Comparison of ENCODE assay signal across 1 cellular context in the genomic region with DNA sequence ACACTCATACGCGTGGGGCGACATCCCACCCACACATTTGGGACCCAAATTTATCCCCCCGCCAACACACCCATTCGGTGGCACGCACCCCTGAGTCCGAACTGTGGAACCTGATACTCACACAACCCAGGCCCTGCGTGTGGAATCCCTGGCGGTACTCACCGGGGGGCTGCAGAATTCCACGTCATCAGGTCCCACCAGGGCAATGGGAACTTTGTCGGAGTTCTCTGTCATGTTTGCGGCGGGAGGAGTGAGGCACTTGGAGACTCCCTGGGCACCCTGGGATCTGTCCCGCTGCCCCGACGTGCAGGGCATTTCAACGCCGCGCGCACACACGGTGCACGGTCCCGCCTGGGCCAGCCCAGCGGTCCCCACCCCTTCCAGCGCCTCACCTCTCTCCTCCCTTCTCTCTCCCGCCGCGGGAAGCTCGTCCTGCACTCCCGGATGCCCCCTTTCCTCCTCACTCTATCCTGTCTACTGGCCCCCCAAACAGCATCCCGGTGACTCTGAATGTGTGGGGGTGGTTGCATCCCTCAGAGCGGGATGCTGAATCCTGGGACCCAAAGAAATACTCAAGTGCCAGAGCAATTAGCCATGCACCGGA.
TF ChIP-seq lines count a peak whose summit lies in the region.

A gene (minus strand): TSS at position 353 of the 604 bp plus-strand sequence. CDS start 119 bp downstream, at position 234.

TF ChIP-seq in H1, 55 proteins besides CTCF, POLR2A, EP300 and RAD21:
- TF ChIP-seq CREB1 (IDR thresholded peaks at IDR 0.05) (peak; percentile 55), SUZ12 (IDR thresholded peaks at IDR 0.05; ENCODE audit: low read length) (no peak), ASH2L (IDR thresholded peaks at IDR 0.05; ENCODE audit: low read length) (peak; percentile 35), FOSL1 (IDR thresholded peaks at IDR 0.05; ENCODE audit: insufficient read depth, low read depth, low read length) (no peak), HDAC6 (IDR thresholded peaks at IDR 0.05; ENCODE audit: low read depth, low read length) (no peak), BCL11A (IDR thresholded peaks at IDR 0.05; ENCODE audit: low read depth in 2 of 2, low read length in 2 of 2) (no peak), KDM5A (IDR thresholded peaks at IDR 0.05; ENCODE audit: low read length) (no peak), CTBP2 (IDR thresholded peaks at IDR 0.05; ENCODE audit: borderline replicate concordance, insufficient read depth, insufficient read length, low read length) (no peak), KDM4A (IDR thresholded peaks at IDR 0.05; ENCODE audit: low read depth, low read length, severe bottlenecking) (peak; percentile 22), BRCA1 (IDR thresholded peaks at IDR 0.05; ENCODE audit: low read depth, low read length) (no peak), EGR1 (IDR thresholded peaks at IDR 0.05; ENCODE audit: borderline replicate concordance, low read depth, low read length) (peak; percentile 40; the same call in 1 of the 2 replicates), YY1 (IDR thresholded peaks at IDR 0.05; ENCODE audit: low read depth, low read length) (no peak), KDM1A (IDR thresholded peaks at IDR 0.05; ENCODE audit: borderline replicate concordance, low read length) (no peak), TAF1 (IDR thresholded peaks at IDR 0.05; ENCODE audit: low read depth, low read length) (no peak)
- TF ChIP-seq, protein P1, sequence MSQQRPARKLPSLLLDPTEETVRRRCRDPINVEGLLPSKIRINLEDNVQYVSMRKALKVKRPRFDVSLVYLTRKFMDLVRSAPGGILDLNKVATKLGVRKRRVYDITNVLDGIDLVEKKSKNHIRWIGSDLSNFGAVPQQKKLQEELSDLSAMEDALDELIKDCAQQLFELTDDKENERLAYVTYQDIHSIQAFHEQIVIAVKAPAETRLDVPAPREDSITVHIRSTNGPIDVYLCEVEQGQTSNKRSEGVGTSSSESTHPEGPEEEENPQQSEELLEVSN (IDR thresholded peaks at IDR 0.05) = no peak
- TF ChIP-seq, protein P2, sequence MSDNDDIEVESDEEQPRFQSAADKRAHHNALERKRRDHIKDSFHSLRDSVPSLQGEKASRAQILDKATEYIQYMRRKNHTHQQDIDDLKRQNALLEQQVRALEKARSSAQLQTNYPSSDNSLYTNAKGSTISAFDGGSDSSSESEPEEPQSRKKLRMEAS (IDR thresholded peaks at IDR 0.05) = peak; percentile 23; the same call in 1 of the 2 replicates
